In genomic region chr18:12398625-12399024, GRCh38 we compare ENCODE assay signal across 28 cellular contexts. TPM values are rescaled to one million over a fixed set of nuclear protein-coding genes. Genes with fewer than 3 reads are reported as not detected.
"Had no signal": no experiment of that assay in that cellular context is flagged by ENCODE, and none has a peak within 500 bp of the region (broad histone marks: within the 10 kb centered on the region; RNA-seq: fewer than 3 reads in every experiment).

No MANE protein-coding gene starts in this region.

- H3K27me3 ChIP-seq: right atrium auricular region, tibial nerve, upper lobe of left lung had no signal

- H3K27ac ChIP-seq: coronary artery, esophagus squamous epithelium, lower lobe of right lung, neutrophil, parathyroid adenoma, prostate gland, right atrium auricular region, thoracic aorta, tibial nerve, upper lobe of left lung had no signal

- ATAC-seq: effector memory CD8-positive, alpha-beta T cell; left colon; left ventricle myocardium superior; lower lobe of right lung; natural killer cell; sciatic nerve; stimulated activated effector memory CD8-positive, alpha-beta T cell treated with anti-CD3 and anti-CD28 coated beads, Interleukin-12 subunit alpha, Interleukin-12 subunit beta, amount 100 ng/mL, for 72 hours; stimulated activated naive CD8-positive, alpha-beta T cell treated with anti-CD3 and anti-CD28 coated beads, Interleukin-15, Interleukin-2, amounts not matched to agents 100 U/mL and 50 U/mL, for 24 hours had no signal

- H3K4me3 ChIP-seq: coronary artery, esophagus squamous epithelium, lower lobe of right lung, prostate gland, right atrium auricular region, thoracic aorta, tibial nerve, upper lobe of left lung had no signal

- DNase-seq: effector memory CD8-positive, alpha-beta T cell; erythroblast; esophagus squamous epithelium; hypothalamus; immature natural killer cell; islet precursor cell; kidney glomerular epithelial cell; left colon; left ventricle myocardium superior; lower lobe of right lung; natural killer cell; stimulated activated CD4-positive, alpha-beta T cell treated with anti-CD3 and anti-CD28 coated beads, Interleukin-2, amount 100 ng/mL, for 24 hours; stimulated activated CD4-positive, alpha-beta T cell treated with anti-CD3 and anti-CD28 coated beads, Interleukin-4, amount 100 ng/mL, for 24 hours; stimulated activated naive CD8-positive, alpha-beta T cell treated with anti-CD3 and anti-CD28 coated beads, Interleukin-15, Interleukin-2, amounts not matched to agents 100 U/mL and 50 U/mL, for 24 hours; substantia nigra; upper lobe of left lung had no signal

- H2AFZ ChIP-seq: parathyroid adenoma had no signal

- FAIRE-seq: endometrium, frontal cortex had no signal

- H3K9ac ChIP-seq: parathyroid adenoma had no signal

- H3K9me3 ChIP-seq: esophagus squamous epithelium, lower lobe of right lung, neutrophil, prostate gland, right atrium auricular region, thoracic aorta, tibial nerve, upper lobe of left lung had no signal

- H3K36me3 ChIP-seq: esophagus squamous epithelium, lower lobe of right lung, neutrophil, prostate gland, right atrium auricular region, thoracic aorta, tibial nerve, upper lobe of left lung had no signal

- H3K4me1 ChIP-seq: esophagus squamous epithelium, lower lobe of right lung, parathyroid adenoma, prostate gland, right atrium auricular region, tibial nerve, upper lobe of left lung had no signal

- H3K79me2 ChIP-seq: parathyroid adenoma had no signal

RNA-seq across cellular contexts. Expression of gene PRELID3A, which starts 9.1 kb away (rescaled TPM):
- total RNA-seq: mononuclear cell, natural killer cell had no signal
- polyA plus RNA-seq: immature natural killer cell had no signal
